Comparison of ENCODE assay signal across 8 cellular contexts in genomic region chr12:111405856-111406473, GRCh38. TPM values are rescaled to one million over a fixed set of nuclear protein-coding genes. Genes with fewer than 3 reads are reported as not detected.
DNase-seq lines count a peak whose midpoint lies in the region; ATAC-seq and TF ChIP-seq lines count a peak whose summit lies in the region.

TSS of gene SH2B3 (plus strand) at chr12:111405923. CDS start at chr12:111418146, 12,223 bp downstream.

- H3K79me2 ChIP-seq in SK-N-SH (ENCODE audit: insufficient read depth), result peaks cover 52% of the 10 kb centered on the region

- 0 out of 2 replicates have a peak, but pooled peaks cover 3% of the 10 kb centered on the region for H4K20me1 ChIP-seq in SK-N-SH (ENCODE audit: insufficient read depth)

- H3K27me3 ChIP-seq in SK-N-SH (ENCODE audit: insufficient read depth), result no peaks in the 10 kb centered on the region
- H3K27me3 ChIP-seq in left lung, result no peaks in the 10 kb centered on the region

- H3K9ac ChIP-seq in SK-N-SH, result peak within 1 kb of the TSS; percentile 92

- POLR2A ChIA-PET in SK-N-SH (lab: Yijun Ruan, JAX) (no interaction called here), MCF 10A (lab: Yijun Ruan, JAX) (interaction anchor here (0.6 kb wide), 1 partner anchor 39 kb away, joined by 3 read pairs; no protein-coding TSS in a partner anchor)

- H3F3A ChIP-seq in SK-N-SH (replicated peaks; ENCODE audit: insufficient read depth), result peaks cover 32% of the 10 kb centered on the region

- peak within 1 kb of the TSS; percentile 88; the same call in 1 of the 2 replicates for H2AFZ ChIP-seq in SK-N-SH (ENCODE audit: low read depth)

- H3K9me3 ChIP-seq in SK-N-SH (no peaks in the 10 kb centered on the region), left lung (no peaks in the 10 kb centered on the region)

- DNase-seq in SK-N-SH, result no peak
- DNase-seq in MCF 10A (ENCODE audit: unreplicated experiment), result peak; percentile 53
- no peak for DNase-seq in left lung
- no peak for DNase-seq in AG08395 (ENCODE audit: low spot score)

- H3K27me3 Mint-ChIP-seq in MCF 10A (ENCODE audit: insufficient read depth, unreplicated experiment), result no peaks in the 10 kb centered on the region
- no peaks in the 10 kb centered on the region for H3K27me3 Mint-ChIP-seq in stimulated activated memory B cell treated with anti-CD40 and anti-IgM and Interleukin-4, amounts not matched to agents 10 μg/mL and 1 μg/mL and 100 μg/mL, for 72 hours

- CTCF ChIA-PET in SK-N-SH (lab: Yijun Ruan, JAX), result interaction anchor here (8.8 to 19.6 kb wide), 2 partner anchors 8 to 45 kb away, joined by 98 to 618 read pairs; no protein-coding TSS in a partner anchor
- CTCF ChIA-PET in MCF 10A (lab: Yijun Ruan, JAX), result no interaction called here

- H3K4me3 ChIP-seq in SK-N-SH (ENCODE audit: low read depth in 2 of 2, low read length in 1 of 2), result peak within 1 kb of the TSS; percentile 92
- peak within 1 kb of the TSS; percentile 91 to 96 for H3K4me3 ChIP-seq in left lung

- H3K36me3 Mint-ChIP-seq in MCF 10A (ENCODE audit: insufficient read depth, unreplicated experiment), result peaks cover 7% of the 10 kb centered on the region
- H3K36me3 Mint-ChIP-seq in stimulated activated memory B cell treated with anti-CD40 and anti-IgM and Interleukin-4, amounts not matched to agents 10 μg/mL and 1 μg/mL and 100 μg/mL, for 72 hours, result no peaks in the 10 kb centered on the region

- H3K27ac ChIP-seq in SK-N-SH (ENCODE audit: low read depth in 2 of 2, low read length in 1 of 2) (peak within 1 kb of the TSS; percentile 47 to 87; a peak in 3 of 4 replicates), left lung (peak within 1 kb of the TSS; percentile 89 to 95)

- ATAC-seq in GM18519 (IDR thresholded peaks at IDR 0.05; ENCODE audit: low FRiP score, unreplicated experiment) (peak; percentile 10), HG02884 (IDR thresholded peaks at IDR 0.05; ENCODE audit: unreplicated experiment) (peak; percentile 10), left lung (no peak), GM18861 (IDR thresholded peaks at IDR 0.05; ENCODE audit: unreplicated experiment) (no peak)
- peak; percentile 1 for ATAC-seq in stimulated activated memory B cell treated with anti-CD40 and anti-IgM and Interleukin-4, amounts not matched to agents 10 μg/mL and 1 μg/mL and 100 μg/mL, for 72 hours

- BruUV-seq in MCF 10A (replicated peaks; lab: Mats Ljungman, UMichigan), result no TSS peak

- no peaks in the 10 kb centered on the region for H3K9me2 ChIP-seq in SK-N-SH

- no peak for TF ChIP-seq EP300 in SK-N-SH (IDR thresholded peaks at IDR 0.05; ENCODE audit: borderline replicate concordance in 1 of 2, low read depth in 1 of 2, low read length in 1 of 2)

- H3K4me1 Mint-ChIP-seq in MCF 10A (ENCODE audit: insufficient read depth, unreplicated experiment), result peaks cover 4% of the 10 kb centered on the region
- peaks cover 69% of the 10 kb centered on the region for H3K4me1 Mint-ChIP-seq in stimulated activated memory B cell treated with anti-CD40 and anti-IgM and Interleukin-4, amounts not matched to agents 10 μg/mL and 1 μg/mL and 100 μg/mL, for 72 hours

- 0% methylated on average over 19 of the region's 80 CpGs for WGBS in SK-N-SH (ENCODE audit: low lambda C conversion rate)

- H3K36me3 ChIP-seq in SK-N-SH (replicated peaks in 1 of 2; ENCODE audit: control insufficient read depth in 1 of 2, insufficient read depth in 2 of 2, low read length in 1 of 2), result no peaks in the 10 kb centered on the region
- H3K36me3 ChIP-seq in left lung, result no peaks in the 10 kb centered on the region

- no peak for TF ChIP-seq RAD21 in SK-N-SH (IDR thresholded peaks at IDR 0.05; ENCODE audit: low read length)

- peaks cover 38 to 43% of the 10 kb centered on the region in 2 experiments; a peak in 3 of 4 replicates for H3K4me1 ChIP-seq in SK-N-SH (ENCODE audit: control insufficient read depth in 1 of 2, insufficient read depth in 2 of 2, low read depth in 1 of 2, low read length in 1 of 2)
- H3K4me1 ChIP-seq in left lung, result peaks cover 30 to 79% of the 10 kb centered on the region in 2 donors

- H3K4me2 ChIP-seq in SK-N-SH, result peak within 1 kb of the TSS; percentile 99

- intact Hi-C loops in MCF 10A (cut with micrococcal nuclease) (no loop called here), left lung (cut with DNase I) (no loop called here)

- H3K27ac Mint-ChIP-seq in MCF 10A (ENCODE audit: low read depth, unreplicated experiment), result peak within 1 kb of the TSS; percentile 76
- peak within 1 kb of the TSS; percentile 94 for H3K27ac Mint-ChIP-seq in stimulated activated memory B cell treated with anti-CD40 and anti-IgM and Interleukin-4, amounts not matched to agents 10 μg/mL and 1 μg/mL and 100 μg/mL, for 72 hours

- peak within 1 kb of the TSS; percentile 83 for H3K4me3 Mint-ChIP-seq in MCF 10A (ENCODE audit: unreplicated experiment)
- H3K4me3 Mint-ChIP-seq in stimulated activated memory B cell treated with anti-CD40 and anti-IgM and Interleukin-4, amounts not matched to agents 10 μg/mL and 1 μg/mL and 100 μg/mL, for 72 hours, result peak within 1 kb of the TSS; percentile 88

- H3K9me3 Mint-ChIP-seq in MCF 10A (ENCODE audit: unreplicated experiment), result no peaks in the 10 kb centered on the region
- H3K9me3 Mint-ChIP-seq in stimulated activated memory B cell treated with anti-CD40 and anti-IgM and Interleukin-4, amounts not matched to agents 10 μg/mL and 1 μg/mL and 100 μg/mL, for 72 hours, result no peaks in the 10 kb centered on the region

- TF ChIP-seq CTCF in SK-N-SH (IDR thresholded peaks at IDR 0.05) (no peak), MCF 10A (IDR thresholded peaks at IDR 0.05; ENCODE audit: unreplicated experiment) (no peak), left lung (IDR thresholded peaks at IDR 0.05) (no peak)

TF ChIP-seq in SK-N-SH, 30 proteins besides CTCF, POLR2A, EP300 and RAD21:
- TF ChIP-seq SMC3 (IDR thresholded peaks at IDR 0.05; ENCODE audit: low read depth, low read length) (no peak), YY1 (IDR thresholded peaks at IDR 0.05; ENCODE audit: low read depth) (no peak), MXI1 (IDR thresholded peaks at IDR 0.05; ENCODE audit: low read depth, low read length) (peak; percentile 27; the same call in 1 of the 2 replicates), GABPA (IDR thresholded peaks at IDR 0.05; ENCODE audit: low read depth) (peak; percentile 54), SIN3A (IDR thresholded peaks at IDR 0.05; ENCODE audit: borderline replicate concordance, low read depth, low read length) (peak; percentile 4; the same call in 1 of the 2 replicates), TEAD4 (IDR thresholded peaks at IDR 0.05; ENCODE audit: borderline replicate concordance, insufficient read depth) (no peak), FOXJ3 (CRISPR knock-in tag; IDR thresholded peaks at IDR 0.05) (no peak), ELF1 (IDR thresholded peaks at IDR 0.05) (no peak)
TF ChIP-seq in SK-N-SH: peak in this region for 3.

RNA-seq across cellular contexts. Expression of gene SH2B3, which starts in this region (rescaled TPM):
- polyA plus RNA-seq in SK-N-SH (2012; rRNA removed), result 14.4 and 15.6 TPM in 2 replicates
- polyA plus RNA-seq in SK-N-SH (2012; cell fraction: cytosol; rRNA removed), result 14.9 and 18.4 TPM in 2 replicates
- 19.2 and 26.6 TPM in 2 replicates for polyA plus RNA-seq in SK-N-SH (2012; cell fraction: nucleus; rRNA removed)
- total RNA-seq in MCF 10A (2022) (4.5 and 5.1 TPM in 2 replicates), left lung (10 to 100 TPM; 26.9 to 42.0 TPM)

Comparison
In these comparisons a context has a peak if more than half of its experiments do, and no peak if none do; other contexts are left out.
1. ATAC-seq: peak in GM18519 (single experiment), HG02884 (single experiment) and stimulated activated memory B cell treated with anti-CD40 and anti-IgM and Interleukin-4, amounts not matched to agents 10 μg/mL and 1 μg/mL and 100 μg/mL, for 72 hours (single experiment); none in left lung (single experiment) and GM18861 (single experiment).